Comparison of ENCODE assay signal across 1 cellular context in the genomic region with DNA sequence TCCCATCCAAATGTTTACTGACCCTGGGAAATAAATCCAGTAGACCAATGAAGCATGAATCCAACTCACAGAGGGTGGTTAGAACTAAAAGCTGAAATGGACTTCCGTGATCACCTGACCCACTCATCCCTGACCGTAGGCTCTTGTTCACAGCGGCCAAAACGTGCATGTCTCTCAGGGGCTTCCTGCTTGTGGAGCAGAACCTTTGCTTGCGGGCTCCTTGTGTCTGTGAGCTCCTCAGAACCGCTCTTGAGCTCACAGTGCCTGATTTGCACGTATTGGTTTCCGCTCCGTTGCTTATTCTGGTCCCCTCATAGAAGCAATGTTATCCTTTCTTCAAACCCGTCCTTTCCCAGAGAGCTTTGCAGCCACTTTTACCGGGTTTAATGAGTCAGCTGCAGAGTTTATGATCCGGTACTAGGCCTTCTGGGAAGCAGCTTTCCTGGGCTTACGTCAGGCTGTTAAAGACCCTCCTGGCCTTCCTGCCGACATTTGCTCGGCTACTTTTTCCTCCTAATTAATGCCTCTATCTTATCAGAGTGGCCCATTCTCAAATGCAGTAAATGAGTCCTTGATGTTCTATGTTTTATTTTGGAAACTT.
TF ChIP-seq lines count a peak whose summit lies in the region.

No MANE protein-coding gene starts in this region.

TF ChIP-seq in H1, 55 proteins besides CTCF, POLR2A, EP300 and RAD21 (continued from another document):
- no peak for TF ChIP-seq HDAC6 (IDR thresholded peaks at IDR 0.05; ENCODE audit: low read depth, low read length)
